In genomic region chr10:62460393-62460792, GRCh38 we compare ENCODE assay signal across 28 cellular contexts.
A peak's percentile ranks its signal among the peaks of the same experiment; 100 is the strongest.
DNase-seq lines count a peak whose midpoint lies in the region; ATAC-seq, FAIRE-seq and TF ChIP-seq lines count a peak whose summit lies in the region.
"Had no signal": no experiment of that assay in that cellular context is flagged by ENCODE, and none has a peak within 500 bp of the region (broad histone marks: within the 10 kb centered on the region; RNA-seq: fewer than 3 reads in every experiment).

No MANE protein-coding gene starts in this region.

- H3K4me1 ChIP-seq in MM.1S (ENCODE audit: low read length) (peaks cover 40% of the 10 kb centered on the region), small intestine (ENCODE audit: control insufficient read depth in 2 of 2, insufficient read depth in 1 of 2, low read depth in 1 of 2, low read length in 1 of 2) (no peaks in the 10 kb centered on the region)
- H3K4me1 ChIP-seq: BE2C had no signal

- H3K4me3 Mint-ChIP-seq in chondrocyte (ENCODE audit: unreplicated experiment), result no peak overlapping the region
- H3K4me3 Mint-ChIP-seq: brain; T-helper 2 cell treated with Interferon-gamma antibody and Interleukin-4, amounts not matched to agents 5 μg/mL and 100 μg/mL, for 36 hours had no signal

- peaks cover 46% of the 10 kb centered on the region for H3K27me3 ChIP-seq in MM.1S (replicated peaks; ENCODE audit: insufficient read depth, low read length)
- no peaks in the 10 kb centered on the region for H3K27me3 ChIP-seq in small intestine (ENCODE audit: control insufficient read depth in 2 of 2, insufficient read depth in 2 of 2, low read length in 2 of 2)
- H3K27me3 ChIP-seq: BE2C, neutrophil, transverse colon had no signal

- no peaks in the 10 kb centered on the region for H3K9me2 ChIP-seq in MM.1S (replicated peaks; ENCODE audit: insufficient read depth, low read length)

- peaks cover 2% of the 10 kb centered on the region for H3K9me3 Mint-ChIP-seq in chondrocyte (ENCODE audit: low read depth)

- peak overlapping the region; percentile 35; the same call in 1 of the 2 replicates for H3K4me2 ChIP-seq in MM.1S (ENCODE audit: low read depth, low read length)
- H3K4me2 ChIP-seq: PC-9 had no signal

- H3K9me3 ChIP-seq in MM.1S (replicated peaks; ENCODE audit: insufficient read depth, low read length) (no peaks in the 10 kb centered on the region), small intestine (ENCODE audit: control insufficient read depth, low read depth) (no peaks in the 10 kb centered on the region)
- H3K9me3 ChIP-seq: BE2C, transverse colon had no signal

- no peak overlapping the region for H3K9ac ChIP-seq in MM.1S (ENCODE audit: low read length)

- H2AFZ ChIP-seq in MM.1S (ENCODE audit: low read length), result no peak overlapping the region
- H2AFZ ChIP-seq: PC-9 had no signal

- H3F3A ChIP-seq in MM.1S (ENCODE audit: insufficient read depth, low read length), result peaks cover 19% of the 10 kb centered on the region

- H3K79me2 ChIP-seq in MM.1S (ENCODE audit: low read length), result no peaks in the 10 kb centered on the region

- H3K4me3 ChIP-seq in MM.1S (ENCODE audit: low read length), result no peak overlapping the region
- no peak overlapping the region for H3K4me3 ChIP-seq in small intestine (ENCODE audit: low read depth in 1 of 2, low read length in 2 of 2)
- H3K4me3 ChIP-seq: PC-9, transverse colon had no signal

- WGBS in small intestine, 3 donors, result 88 to 94% (median 90%) methylated on average over 2 of the region's 2 CpGs

- H3K36me3 Mint-ChIP-seq in chondrocyte (ENCODE audit: low read depth), result peaks cover 1% of the 10 kb centered on the region
- H3K36me3 Mint-ChIP-seq: brain had no signal

- peak; percentile 48 for ATAC-seq in GM18498 (IDR thresholded peaks at IDR 0.05; ENCODE audit: unreplicated experiment)
- ATAC-seq in GM19395 (IDR thresholded peaks at IDR 0.05; ENCODE audit: unreplicated experiment), result peak; percentile 34
- ATAC-seq in HG02938 (IDR thresholded peaks at IDR 0.05; ENCODE audit: unreplicated experiment), result peak; percentile 50
- ATAC-seq: left cardiac atrium had no signal

- no peaks in the 10 kb centered on the region for H3K36me3 ChIP-seq in MM.1S (replicated peaks; ENCODE audit: insufficient read depth, low read length)
- H3K36me3 ChIP-seq in small intestine (ENCODE audit: control insufficient read depth in 2 of 2, insufficient read depth in 2 of 2, low read length in 2 of 2), result no peaks in the 10 kb centered on the region
- H3K36me3 ChIP-seq: BE2C, neutrophil, transverse colon had no signal

- H4K20me1 ChIP-seq in MM.1S (ENCODE audit: insufficient read depth, low read length), result no peaks in the 10 kb centered on the region

- TF ChIP-seq CTCF in MM.1S (IDR thresholded peaks at IDR 0.05; ENCODE audit: low read length) (no peak), chondrocyte (IDR thresholded peaks at IDR 0.05) (no peak)

- no peak overlapping the region for H3K27ac Mint-ChIP-seq in chondrocyte (ENCODE audit: unreplicated experiment)
- H3K27ac Mint-ChIP-seq: brain; T-helper 2 cell treated with Interferon-gamma antibody and Interleukin-4, amounts not matched to agents 5 μg/mL and 100 μg/mL, for 36 hours had no signal

- no peak for FAIRE-seq in small intestine (lab: Jason Lieb, UNC)
- FAIRE-seq: A204.1 had no signal

- H3K4me1 Mint-ChIP-seq in chondrocyte (ENCODE audit: low read depth), result peaks cover 7% of the 10 kb centered on the region

- no peaks in the 10 kb centered on the region for H3K27me3 Mint-ChIP-seq in chondrocyte (ENCODE audit: low read depth)
- H3K27me3 Mint-ChIP-seq: brain had no signal

- H3K27ac ChIP-seq in MM.1S (ENCODE audit: low read length), result no peak overlapping the region
- H3K27ac ChIP-seq in small intestine (ENCODE audit: low read depth in 1 of 2, low read length in 1 of 2), result no peak overlapping the region
- H3K27ac ChIP-seq: neutrophil, PC-9, VCaP had no signal

- DNase-seq in MM.1S (peak; percentile 64), small intestine (no peak), nucleus accumbens (lab: John Stamatoyannopoulos, UW) (no peak), chondrocyte (ENCODE audit: low spot score) (no peak)
- no peak for DNase-seq in NK-92 treated with Interleukin-12 subunit alpha and Interleukin-12 subunit beta, amount 100 ng/mL, for 24 hours (lab: John Stamatoyannopoulos, UW)
- DNase-seq: activated CD4-positive, alpha-beta T cell treated with anti-CD3 and anti-CD28 coated beads for 48 hours; activated naive CD4-positive, alpha-beta T cell; activated T-cell treated with anti-CD3 and anti-CD28 coated beads, Interleukin-2, amount 50 U/mL, for 48 hours; BE2C; DMS79; effector CD4-positive, alpha-beta T cell; erythroblast; GF-D8; left cardiac atrium; NCI-H2081; NCI-H446; PC-9; Right ventricle myocardium superior; stimulated activated CD4-positive, alpha-beta T cell treated with anti-CD3 and anti-CD28 coated beads, Interleukin-1b, Interleukin-23, amount 100 ng/mL, for 48 hours; transverse colon had no signal
